ENCODE assay signal across 25 cellular contexts in the genomic region with DNA sequence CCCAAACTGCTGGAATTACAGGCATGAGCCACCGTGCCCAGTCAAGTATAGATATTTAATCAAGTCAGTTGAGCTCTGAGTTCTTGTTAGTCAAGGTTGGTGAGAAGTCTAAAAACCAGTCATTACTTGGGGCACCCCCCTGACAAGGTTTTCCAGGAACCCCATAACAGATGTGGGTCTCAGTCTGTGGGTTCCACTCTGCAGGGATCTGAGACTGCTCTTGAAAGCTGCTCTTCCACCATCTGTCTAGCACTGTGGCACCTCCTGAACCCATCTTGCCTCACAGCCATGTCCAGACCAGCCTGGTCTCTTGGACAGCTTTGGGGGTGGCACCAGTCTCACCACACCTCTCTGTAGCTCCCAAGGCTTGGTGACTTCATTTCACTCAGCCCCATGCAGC. TPM values are rescaled to one million over a fixed set of nuclear protein-coding genes. Genes with fewer than 3 reads are reported as not detected.
A peak's percentile ranks its signal among the peaks of the same experiment; 100 is the strongest.
DNase-seq lines count a peak whose midpoint lies in the region; ATAC-seq and TF ChIP-seq lines count a peak whose summit lies in the region.
"Had no signal": no experiment of that assay in that cellular context is flagged by ENCODE, and none has a peak within 500 bp of the region (broad histone marks: within the 10 kb centered on the region; RNA-seq: fewer than 3 reads in every experiment).

No MANE protein-coding gene starts in this region.

- intact Hi-C loops in activated CD4-positive, alpha-beta T cell treated with anti-CD3 and anti-CD28 coated beads for 36 hours (cut with DNase I, micrococcal nuclease): no loop called here
- intact Hi-C loops in natural killer cell (cut with micrococcal nuclease) (no loop called here), esophagus muscularis mucosa (cut with DNase I) (loop anchor here (5.0 kb wide), 1 partner anchor 747 kb away; no protein-coding TSS in a partner anchor)

- H3K36me3 Mint-ChIP-seq in activated CD4-positive, alpha-beta T cell treated with anti-CD3 and anti-CD28 coated beads for 36 hours (ENCODE audit: low read depth): peaks cover 3% of the 10 kb centered on the region
- peaks cover 6% of the 10 kb centered on the region for H3K36me3 Mint-ChIP-seq in natural killer cell treated with Interleukin-12 subunit alpha and Interleukin-12 subunit beta and Interleukin-15 and Interleukin-18, amount 100 ng/mL, for 72 hours
- no peaks in the 10 kb centered on the region for H3K36me3 Mint-ChIP-seq in natural killer cell

- H3K4me1 ChIP-seq in esophagus muscularis mucosa: peaks cover 10 to 22% (median 18%) of the 10 kb centered on the region in 4 donors

- TF ChIP-seq POLR2A in esophagus muscularis mucosa (IDR thresholded peaks at IDR 0.05; ENCODE audit: low read depth): no peak

- TF ChIP-seq CTCF in natural killer cell (IDR thresholded peaks at IDR 0.05): no peak
- no peak for TF ChIP-seq CTCF in esophagus muscularis mucosa (IDR thresholded peaks at IDR 0.05)

- no peaks in the 10 kb centered on the region for H3K27me3 ChIP-seq in esophagus muscularis mucosa

- CTCF ChIA-PET in activated CD4-positive, alpha-beta T cell treated with anti-CD3 and anti-CD28 coated beads for 36 hours (lab: Charles Lee): interaction anchor here (1.2 kb wide), 1 partner anchor 9 kb away, joined by 3 read pairs; no protein-coding TSS in a partner anchor

- ATAC-seq in activated CD4-positive, alpha-beta T cell treated with anti-CD3 and anti-CD28 coated beads for 36 hours: peak; percentile 57
- peak; percentile 31 to 53 for ATAC-seq in natural killer cell treated with Interleukin-12 subunit alpha and Interleukin-12 subunit beta and Interleukin-15 and Interleukin-18, amount 100 ng/mL, for 72 hours
- ATAC-seq in natural killer cell (no peak), GM18519 (IDR thresholded peaks at IDR 0.05; ENCODE audit: low FRiP score, unreplicated experiment) (no peak), HG02852 (IDR thresholded peaks at IDR 0.05; ENCODE audit: unreplicated experiment) (no peak)

- POLR2A ChIA-PET in activated CD4-positive, alpha-beta T cell treated with anti-CD3 and anti-CD28 coated beads for 36 hours (lab: Charles Lee): no interaction called here

- no peak for TF ChIP-seq EP300 in esophagus muscularis mucosa (IDR thresholded peaks at IDR 0.05)

- peaks cover 7% of the 10 kb centered on the region for H3K9me3 Mint-ChIP-seq in activated CD4-positive, alpha-beta T cell treated with anti-CD3 and anti-CD28 coated beads for 36 hours (ENCODE audit: low read depth)
- H3K9me3 Mint-ChIP-seq in natural killer cell treated with Interleukin-12 subunit alpha and Interleukin-12 subunit beta and Interleukin-15 and Interleukin-18, amount 100 ng/mL, for 72 hours: peaks cover 6% of the 10 kb centered on the region
- peaks cover 0 to 3% of the 10 kb centered on the region in 2 donors for H3K9me3 Mint-ChIP-seq in natural killer cell

- DNase-seq in activated CD4-positive, alpha-beta T cell treated with anti-CD3 and anti-CD28 coated beads for 36 hours: no peak
- DNase-seq in activated CD4-positive, alpha-beta T cell treated with anti-CD3 and anti-CD28 coated beads, Interleukin-2, amount 50 U/mL, for 4 hours: no peak
- DNase-seq in natural killer cell treated with Interleukin-12 subunit alpha and Interleukin-12 subunit beta and Interleukin-15 and Interleukin-18, amount 100 ng/mL, for 72 hours (ENCODE audit: low spot score): no peak
- DNase-seq in natural killer cell (no peak), esophagus muscularis mucosa (ENCODE audit: extremely low spot score) (peak; percentile 45)
- DNase-seq: ACHN, Calu3, DMS79 treated with DMSO at 0.1 percent for 48 hours, Kasumi-1, NCI-H1092 treated with DMSO at 0.1 percent for 48 hours, NCI-H1436, NCI-H187, NCI-H2081 treated with DMSO at 0.1 percent for 48 hours, NCI-H2171, NCI-H226, NCI-H510A, NCI-H69, SHP77 had no signal

- no peaks in the 10 kb centered on the region for H3K36me3 ChIP-seq in esophagus muscularis mucosa

- no peak overlapping the region for H3K27ac ChIP-seq in esophagus muscularis mucosa (replicated peaks in 1 of 4)
- H3K27ac ChIP-seq: 22Rv1, HL-60, RWPE1 had no signal

- WGBS in esophagus muscularis mucosa: 91% methylated on average over 1 of the region's 1 CpG

- peaks cover 0 to 4% (median 0%) of the 10 kb centered on the region in 4 donors for H3K9me3 ChIP-seq in esophagus muscularis mucosa

- H3K4me1 Mint-ChIP-seq in activated CD4-positive, alpha-beta T cell treated with anti-CD3 and anti-CD28 coated beads for 36 hours: peaks cover 8% of the 10 kb centered on the region
- peaks cover 0 to 11% of the 10 kb centered on the region in 2 donors for H3K4me1 Mint-ChIP-seq in natural killer cell treated with Interleukin-12 subunit alpha and Interleukin-12 subunit beta and Interleukin-15 and Interleukin-18, amount 100 ng/mL, for 72 hours (ENCODE audit: low read depth in 2 of 2)
- peaks cover 0 to 5% of the 10 kb centered on the region in 2 donors for H3K4me1 Mint-ChIP-seq in natural killer cell

- no peak overlapping the region for H3K4me3 Mint-ChIP-seq in activated CD4-positive, alpha-beta T cell treated with anti-CD3 and anti-CD28 coated beads for 36 hours
- no peak overlapping the region for H3K4me3 Mint-ChIP-seq in natural killer cell treated with Interleukin-12 subunit alpha and Interleukin-12 subunit beta and Interleukin-15 and Interleukin-18, amount 100 ng/mL, for 72 hours
- H3K4me3 Mint-ChIP-seq in natural killer cell: no peak overlapping the region

- H3K4me3 ChIP-seq in esophagus muscularis mucosa: no peak overlapping the region

- no peaks in the 10 kb centered on the region for H3K27me3 Mint-ChIP-seq in activated CD4-positive, alpha-beta T cell treated with anti-CD3 and anti-CD28 coated beads for 36 hours
- no peaks in the 10 kb centered on the region for H3K27me3 Mint-ChIP-seq in natural killer cell treated with Interleukin-12 subunit alpha and Interleukin-12 subunit beta and Interleukin-15 and Interleukin-18, amount 100 ng/mL, for 72 hours
- H3K27me3 Mint-ChIP-seq in natural killer cell (ENCODE audit: low read depth in 2 of 2): no peaks in the 10 kb centered on the region

- no peak overlapping the region for H3K27ac Mint-ChIP-seq in activated CD4-positive, alpha-beta T cell treated with anti-CD3 and anti-CD28 coated beads for 36 hours
- H3K27ac Mint-ChIP-seq in natural killer cell treated with Interleukin-12 subunit alpha and Interleukin-12 subunit beta and Interleukin-15 and Interleukin-18, amount 100 ng/mL, for 72 hours: no peak overlapping the region
- no peak overlapping the region for H3K27ac Mint-ChIP-seq in natural killer cell

RNA-seq across cellular contexts. Expression of a gene that starts 44.3 kb away (rescaled TPM):
- not detected for total RNA-seq in activated CD4-positive, alpha-beta T cell treated with anti-CD3 and anti-CD28 coated beads for 36 hours
- total RNA-seq in natural killer cell treated with Interleukin-12 subunit alpha and Interleukin-12 subunit beta and Interleukin-15 and Interleukin-18, amount 100 ng/mL, for 72 hours: not detected
- total RNA-seq in natural killer cell: not detected
- not detected for total RNA-seq in esophagus muscularis mucosa
- total RNA-seq: Calu3, M059J, OCI-LY7 had no signal

Comparison
In these comparisons a context has a peak if more than half of its experiments do, and no peak if none do; other contexts are left out.
1. ATAC-seq: peak in activated CD4-positive, alpha-beta T cell treated with anti-CD3 and anti-CD28 coated beads for 36 hours (single experiment) and natural killer cell treated with Interleukin-12 subunit alpha and Interleukin-12 subunit beta and Interleukin-15 and Interleukin-18, amount 100 ng/mL, for 72 hours (2 of 2); none in natural killer cell (0 of 3), GM18519 (single experiment) and HG02852 (single experiment).